1 cellular context compared by ENCODE assay signal in genomic region chr2:108288534-108289106, GRCh38.
TF ChIP-seq lines count a peak whose summit lies in the region.

Gene SULT1C2, plus strand, starts transcription at chr2:108288895. Its CDS starts 4,773 bp downstream, at chr2:108293668.

TF ChIP-seq in HepG2, 621 proteins besides CTCF, POLR2A, EP300 and RAD21 (continued from another document and continues in another):
- no peak for TF ChIP-seq ZNF512B (CRISPR knock-in tag; IDR thresholded peaks at IDR 0.05; ENCODE audit: borderline replicate concordance)
- TF ChIP-seq HES4 (CRISPR knock-in tag; IDR thresholded peaks at IDR 0.05; ENCODE audit: borderline replicate concordance), result no peak
- TF ChIP-seq GATAD1 (CRISPR knock-in tag; IDR thresholded peaks at IDR 0.05), result peak; percentile 60
- no peak for TF ChIP-seq CAMTA2 (CRISPR knock-in tag; IDR thresholded peaks at IDR 0.05; ENCODE audit: borderline replicate concordance)
- TF ChIP-seq CBFB (CRISPR knock-in tag; IDR thresholded peaks at IDR 0.05), result 0 out of 2 replicates have a peak, but pooled peaks have one; percentile 36
- TF ChIP-seq HOMEZ (CRISPR knock-in tag; IDR thresholded peaks at IDR 0.05; ENCODE audit: low read depth), result peak; percentile 55; the same call in 1 of the 2 replicates
- peak; percentile 45; the same call in 1 of the 2 replicates for TF ChIP-seq PHF8 (CRISPR knock-in tag; IDR thresholded peaks at IDR 0.05)
- no peak for TF ChIP-seq HNRNPL (IDR thresholded peaks at IDR 0.05; ENCODE audit: low read depth, low read length)
- TF ChIP-seq ZNF441 (CRISPR knock-in tag; IDR thresholded peaks at IDR 0.05; ENCODE audit: borderline replicate concordance), result no peak
- no peak for TF ChIP-seq TSC22D2 (CRISPR knock-in tag; IDR thresholded peaks at IDR 0.05; ENCODE audit: borderline replicate concordance)
- TF ChIP-seq MED8 (CRISPR knock-in tag; IDR thresholded peaks at IDR 0.05; ENCODE audit: insufficient replicate concordance), result no peak
- no peak for TF ChIP-seq GPBP1L1 (CRISPR knock-in tag; IDR thresholded peaks at IDR 0.05)
- no peak for TF ChIP-seq NCOA1 (CRISPR knock-in tag; IDR thresholded peaks at IDR 0.05)
- TF ChIP-seq ELK4 (CRISPR knock-in tag; IDR thresholded peaks at IDR 0.05; ENCODE audit: borderline replicate concordance), result no peak
- TF ChIP-seq KLF12 (CRISPR knock-in tag; IDR thresholded peaks at IDR 0.05; ENCODE audit: borderline replicate concordance), result no peak
- no peak for TF ChIP-seq ZMYM2 (CRISPR knock-in tag; IDR thresholded peaks at IDR 0.05)
- 0 out of 2 replicates have a peak, but pooled peaks have one; percentile 35 for TF ChIP-seq ZFP91 (CRISPR knock-in tag; IDR thresholded peaks at IDR 0.05; ENCODE audit: borderline replicate concordance)
- peak; percentile 29; the same call in 1 of the 2 replicates for TF ChIP-seq FOXP4 (CRISPR knock-in tag; IDR thresholded peaks at IDR 0.05)
- TF ChIP-seq PRDM10 (CRISPR knock-in tag; IDR thresholded peaks at IDR 0.05; ENCODE audit: low read depth), result no peak
- TF ChIP-seq ZXDC (CRISPR knock-in tag; IDR thresholded peaks at IDR 0.05), result no peak
- no peak for TF ChIP-seq SSRP1 (CRISPR knock-in tag; IDR thresholded peaks at IDR 0.05)
- TF ChIP-seq ZFAT (CRISPR knock-in tag; conservative IDR thresholded peaks at IDR 0.05), result no peak
- TF ChIP-seq MLX (CRISPR knock-in tag; IDR thresholded peaks at IDR 0.05), result 0 out of 2 replicates have a peak, but pooled peaks have one; percentile 41
- no peak for TF ChIP-seq ZBTB39 (CRISPR knock-in tag; IDR thresholded peaks at IDR 0.05)
- peak; percentile 80 for TF ChIP-seq ZNF574 (CRISPR knock-in tag; IDR thresholded peaks at IDR 0.05)
- no peak for TF ChIP-seq ZNF329 (CRISPR knock-in tag; IDR thresholded peaks at IDR 0.05; ENCODE audit: low read depth)
- TF ChIP-seq ZFP36 (IDR thresholded peaks at IDR 0.05; ENCODE audit: borderline replicate concordance, low read depth, low read length, partially characterized antibody), result no peak
- no peak for TF ChIP-seq PCBP1 (IDR thresholded peaks at IDR 0.05; ENCODE audit: borderline replicate concordance, low read depth, low read length)
- peak; percentile 71; the same call in 1 of the 2 replicates for TF ChIP-seq HNF4A (CRISPR knock-in tag; IDR thresholded peaks at IDR 0.05)
- TF ChIP-seq TP53 (CRISPR knock-in tag; conservative IDR thresholded peaks at IDR 0.05), result no peak
